Comparison of ENCODE assay signal across 1 cellular context in genomic region chr9:99095565-99095964, GRCh38.
TF ChIP-seq lines count a peak whose summit lies in the region.

No MANE protein-coding gene starts in this region.

TF ChIP-seq in K562, 482 proteins besides CTCF, POLR2A, EP300 and RAD21:
- TF ChIP-seq GATA2 (CRISPR knock-in tag; IDR thresholded peaks at IDR 0.05) (peak; percentile 77), BCOR (IDR thresholded peaks at IDR 0.05) (no peak)
TF ChIP-seq in K562: peak in this region for 1.
